8 cellular contexts compared by ENCODE assay signal in the genomic region with DNA sequence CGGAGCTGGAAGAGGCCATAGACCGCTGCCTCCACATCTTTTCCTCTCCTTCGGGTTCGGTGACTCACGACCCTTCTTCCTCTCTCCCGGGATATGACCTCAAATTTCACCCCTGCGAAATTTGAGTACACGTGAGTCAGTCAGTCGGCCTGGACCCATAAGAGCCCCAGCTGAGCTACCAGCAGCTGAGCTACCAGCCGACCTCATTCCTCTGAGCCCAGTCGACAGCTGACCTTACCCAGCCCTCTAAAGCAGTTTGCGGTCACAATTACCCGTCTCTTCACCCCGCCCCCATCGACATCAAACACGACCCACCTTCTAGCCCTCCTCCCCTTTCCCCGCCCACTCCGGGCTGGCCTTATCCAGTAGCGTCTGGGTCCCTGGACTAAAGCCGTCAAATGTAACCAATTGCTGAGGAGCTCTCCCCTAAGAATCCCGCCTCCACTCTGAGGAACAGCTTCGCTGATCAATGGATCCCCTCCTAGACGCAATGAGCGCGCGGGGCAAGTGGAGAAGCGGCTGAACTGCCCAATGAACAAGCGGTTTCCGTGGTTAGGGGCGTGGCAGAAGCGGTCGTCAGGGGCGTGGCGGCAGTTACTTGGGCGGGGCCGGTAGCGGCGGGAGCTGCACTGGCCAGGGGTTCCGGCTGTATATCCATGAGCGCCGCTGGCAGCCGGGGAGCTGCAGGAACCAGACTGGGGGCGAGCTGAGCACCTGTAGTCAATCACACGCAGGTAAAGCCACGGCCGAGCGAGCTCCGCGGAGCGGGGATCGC. TPM values are rescaled to one million over a fixed set of nuclear protein-coding genes. Genes with fewer than 3 reads are reported as not detected.
DNase-seq lines count a peak whose midpoint lies in the region; ATAC-seq and TF ChIP-seq lines count a peak whose summit lies in the region.

A gene with protein sequence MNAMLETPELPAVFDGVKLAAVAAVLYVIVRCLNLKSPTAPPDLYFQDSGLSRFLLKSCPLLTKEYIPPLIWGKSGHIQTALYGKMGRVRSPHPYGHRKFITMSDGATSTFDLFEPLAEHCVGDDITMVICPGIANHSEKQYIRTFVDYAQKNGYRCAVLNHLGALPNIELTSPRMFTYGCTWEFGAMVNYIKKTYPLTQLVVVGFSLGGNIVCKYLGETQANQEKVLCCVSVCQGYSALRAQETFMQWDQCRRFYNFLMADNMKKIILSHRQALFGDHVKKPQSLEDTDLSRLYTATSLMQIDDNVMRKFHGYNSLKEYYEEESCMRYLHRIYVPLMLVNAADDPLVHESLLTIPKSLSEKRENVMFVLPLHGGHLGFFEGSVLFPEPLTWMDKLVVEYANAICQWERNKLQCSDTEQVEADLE (plus strand): TSS at position 627 of the 775 bp plus-strand sequence. CDS start 27,872 bp downstream, outside the sequence.

- H3K9me2 ChIP-seq in PC-3 (replicated peaks; ENCODE audit: low read length): no peaks in the 10 kb centered on the region

- H3F3A ChIP-seq in PC-3 (ENCODE audit: low read length, unreplicated experiment): no peaks in the 10 kb centered on the region

- DNase-seq in DMS114 treated with DMSO at 0.1 percent for 48 hours (lab: John Stamatoyannopoulos, UW; ENCODE audit: unreplicated experiment) (peak; percentile 100), PC-3 (peak; percentile 99), activated T-cell treated with anti-CD3 and anti-CD28 coated beads for 48 hours (ENCODE audit: low read depth) (peak; percentile 98), epithelial cell of prostate (ENCODE audit: low read depth, low spot score) (peak; percentile 98), mucosa of gallbladder (ENCODE audit: low spot score) (peak; percentile 99)
- DNase-seq in stimulated activated CD8-positive, alpha-beta memory T cell treated with anti-CD3 and anti-CD28 coated beads, Interleukin-4, amount 100 ng/mL, for 48 hours: peak; percentile 99

- TF ChIP-seq RAD21 in Ishikawa (IDR thresholded peaks at IDR 0.05; ENCODE audit: low read depth): no peak

- ATAC-seq in GM21576 (IDR thresholded peaks at IDR 0.05; ENCODE audit: unreplicated experiment) (peak; percentile 95), PC-3 (peak; percentile 90)

- H4K20me1 ChIP-seq in PC-3 (ENCODE audit: low read length): no peaks in the 10 kb centered on the region

- H3K4me3 ChIP-seq in PC-3 (ENCODE audit: low read length): peak within 1 kb of the TSS; percentile 87

- H3K4me1 ChIP-seq in PC-3 (ENCODE audit: insufficient read depth, low read length): peaks cover 45% of the 10 kb centered on the region

- POLR2A ChIA-PET in PC-3 (lab: Charles Lee; ENCODE audit: unreplicated experiment): interaction anchor here (0.5 to 1.5 kb wide), 9 partner anchors 14 to 1145 kb away, joined by 3 to 27 read pairs (median 6); no protein-coding TSS in a partner anchor

- H3K4me2 ChIP-seq in PC-3 (ENCODE audit: low read length): peak within 1 kb of the TSS; percentile 87

- peak within 1 kb of the TSS; percentile 68 for H2AFZ ChIP-seq in PC-3 (ENCODE audit: low read length)

- intact Hi-C loops in PC-3 (cut with micrococcal nuclease): no loop called here

- H3K36me3 ChIP-seq in PC-3 (ENCODE audit: low read depth, low read length): no peaks in the 10 kb centered on the region

- BruUV-seq in PC-3 (replicated peaks; lab: Mats Ljungman, UMichigan): no TSS peak

- peak within 1 kb of the TSS; percentile 87 for H3K9ac ChIP-seq in PC-3 (ENCODE audit: low read length)

- CTCF ChIA-PET in PC-3 (lab: Charles Lee): interaction anchor here (0.5 to 1.2 kb wide), 6 partner anchors 79 to 384 kb away, joined by 3 to 5 read pairs (median 4); no protein-coding TSS in a partner anchor

- no peak for TF ChIP-seq CTCF in PC-3 (conservative IDR thresholded peaks at IDR 0.05; ENCODE audit: low read depth, low read length)

- peak within 1 kb of the TSS; percentile 80 for H3K27ac ChIP-seq in PC-3 (ENCODE audit: low read length)
- peak within 1 kb of the TSS; percentile 92 for H3K27ac ChIP-seq in epithelial cell of prostate

- H3K27me3 ChIP-seq in PC-3 (ENCODE audit: low read length): no peaks in the 10 kb centered on the region

- H3K79me2 ChIP-seq in PC-3 (ENCODE audit: low read length): peaks cover 39% of the 10 kb centered on the region

- TF ChIP-seq EP300 in Ishikawa (IDR thresholded peaks at IDR 0.05; ENCODE audit: borderline replicate concordance): no peak

- H3K9me3 ChIP-seq in PC-3 (ENCODE audit: low read length): no peaks in the 10 kb centered on the region

TF ChIP-seq in Ishikawa, 13 proteins besides CTCF, POLR2A, EP300 and RAD21:
- TF ChIP-seq YY1 (IDR thresholded peaks at IDR 0.05; ENCODE audit: low read depth) (0 out of 2 replicates have a peak, but pooled peaks have one; percentile 25), NFIC (IDR thresholded peaks at IDR 0.05) (no peak), EGR1 (IDR thresholded peaks at IDR 0.05) (no peak), FOXM1 (IDR thresholded peaks at IDR 0.05; ENCODE audit: borderline replicate concordance, low read depth) (no peak), TCF12 (IDR thresholded peaks at IDR 0.05; ENCODE audit: low read depth) (peak; percentile 13; the same call in 1 of the 2 replicates), CREB1 (IDR thresholded peaks at IDR 0.05; ENCODE audit: low read depth) (peak; percentile 63; the same call in 1 of the 2 replicates), ZBTB7A (IDR thresholded peaks at IDR 0.05; ENCODE audit: low read depth) (0 out of 2 replicates have a peak, but pooled peaks have one; percentile 4), TAF1 (IDR thresholded peaks at IDR 0.05; ENCODE audit: low read depth) (peak; percentile 56; the same call in 1 of the 2 replicates), TEAD4 (IDR thresholded peaks at IDR 0.05) (peak; percentile 22; the same call in 1 of the 2 replicates), CEBPB (IDR thresholded peaks at IDR 0.05) (no peak)
- TF ChIP-seq, protein P1, sequence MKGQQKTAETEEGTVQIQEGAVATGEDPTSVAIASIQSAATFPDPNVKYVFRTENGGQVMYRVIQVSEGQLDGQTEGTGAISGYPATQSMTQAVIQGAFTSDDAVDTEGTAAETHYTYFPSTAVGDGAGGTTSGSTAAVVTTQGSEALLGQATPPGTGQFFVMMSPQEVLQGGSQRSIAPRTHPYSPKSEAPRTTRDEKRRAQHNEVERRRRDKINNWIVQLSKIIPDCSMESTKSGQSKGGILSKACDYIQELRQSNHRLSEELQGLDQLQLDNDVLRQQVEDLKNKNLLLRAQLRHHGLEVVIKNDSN (IDR thresholded peaks at IDR 0.05): no peak; the same call in 1 of the 2 replicates
- TF ChIP-seq, protein P2, sequence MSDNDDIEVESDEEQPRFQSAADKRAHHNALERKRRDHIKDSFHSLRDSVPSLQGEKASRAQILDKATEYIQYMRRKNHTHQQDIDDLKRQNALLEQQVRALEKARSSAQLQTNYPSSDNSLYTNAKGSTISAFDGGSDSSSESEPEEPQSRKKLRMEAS (IDR thresholded peaks at IDR 0.05): peak; percentile 62
- TF ChIP-seq, protein P3, sequence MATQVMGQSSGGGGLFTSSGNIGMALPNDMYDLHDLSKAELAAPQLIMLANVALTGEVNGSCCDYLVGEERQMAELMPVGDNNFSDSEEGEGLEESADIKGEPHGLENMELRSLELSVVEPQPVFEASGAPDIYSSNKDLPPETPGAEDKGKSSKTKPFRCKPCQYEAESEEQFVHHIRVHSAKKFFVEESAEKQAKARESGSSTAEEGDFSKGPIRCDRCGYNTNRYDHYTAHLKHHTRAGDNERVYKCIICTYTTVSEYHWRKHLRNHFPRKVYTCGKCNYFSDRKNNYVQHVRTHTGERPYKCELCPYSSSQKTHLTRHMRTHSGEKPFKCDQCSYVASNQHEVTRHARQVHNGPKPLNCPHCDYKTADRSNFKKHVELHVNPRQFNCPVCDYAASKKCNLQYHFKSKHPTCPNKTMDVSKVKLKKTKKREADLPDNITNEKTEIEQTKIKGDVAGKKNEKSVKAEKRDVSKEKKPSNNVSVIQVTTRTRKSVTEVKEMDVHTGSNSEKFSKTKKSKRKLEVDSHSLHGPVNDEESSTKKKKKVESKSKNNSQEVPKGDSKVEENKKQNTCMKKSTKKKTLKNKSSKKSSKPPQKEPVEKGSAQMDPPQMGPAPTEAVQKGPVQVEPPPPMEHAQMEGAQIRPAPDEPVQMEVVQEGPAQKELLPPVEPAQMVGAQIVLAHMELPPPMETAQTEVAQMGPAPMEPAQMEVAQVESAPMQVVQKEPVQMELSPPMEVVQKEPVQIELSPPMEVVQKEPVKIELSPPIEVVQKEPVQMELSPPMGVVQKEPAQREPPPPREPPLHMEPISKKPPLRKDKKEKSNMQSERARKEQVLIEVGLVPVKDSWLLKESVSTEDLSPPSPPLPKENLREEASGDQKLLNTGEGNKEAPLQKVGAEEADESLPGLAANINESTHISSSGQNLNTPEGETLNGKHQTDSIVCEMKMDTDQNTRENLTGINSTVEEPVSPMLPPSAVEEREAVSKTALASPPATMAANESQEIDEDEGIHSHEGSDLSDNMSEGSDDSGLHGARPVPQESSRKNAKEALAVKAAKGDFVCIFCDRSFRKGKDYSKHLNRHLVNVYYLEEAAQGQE (IDR thresholded peaks at IDR 0.05; ENCODE audit: low read depth): no peak

RNA-seq across cellular contexts. Expression of the gene that starts here (rescaled TPM):
- 31.4 and 34.0 TPM in 2 replicates for total RNA-seq in PC-3 (2014; rRNA removed)
- total RNA-seq in mucosa of gallbladder: 430 TPM

Comparison
In these comparisons a context has a peak if more than half of its experiments do, and no peak if none do; other contexts are left out.
1. Peak in every context shown above with its lines: DNase-seq, ATAC-seq, H3K4me3 ChIP-seq and H3K27ac ChIP-seq.
2. RNA of the gene that starts here (total RNA-seq): 430 TPM in mucosa of gallbladder (single experiment); 31.4 to 34.0 TPM in PC-3; every median in the first group is over 10 times any median in the second.